ENCODE assay signal across 16 cellular contexts in genomic region chr20:59035381-59035780, GRCh38. TPM values are rescaled to one million over a fixed set of nuclear protein-coding genes. Genes with fewer than 3 reads are reported as not detected.
DNase-seq lines count a peak whose midpoint lies in the region; ATAC-seq and TF ChIP-seq lines count a peak whose summit lies in the region.
"Had no signal": no experiment of that assay in that cellular context is flagged by ENCODE, and none has a peak within 500 bp of the region (broad histone marks: within the 10 kb centered on the region; RNA-seq: fewer than 3 reads in every experiment).

No MANE protein-coding gene starts in this region.

- H3K4me3 ChIP-seq in PC-9 = no peak overlapping the region

- TF ChIP-seq CTCF in PC-9 (conservative IDR thresholded peaks at IDR 0.05) = no peak

- BruUV-seq in PC-9 (replicated peaks; lab: Mats Ljungman, UMichigan) = no TSS peak

- no peaks in the 10 kb centered on the region for H3K9me3 Mint-ChIP-seq in activated naive CD4-positive, alpha-beta T cell treated with anti-CD3 and anti-CD28 coated beads for 36 hours
- no peaks in the 10 kb centered on the region for H3K9me3 Mint-ChIP-seq in activated naive CD8-positive, alpha-beta T cell treated with anti-CD3 and anti-CD28 coated beads for 36 hours
- H3K9me3 Mint-ChIP-seq in stimulated activated effector memory CD8-positive, alpha-beta T cell treated with anti-CD3 and anti-CD28 coated beads, Interleukin-12 subunit alpha, Interleukin-12 subunit beta, amount 100 ng/mL, for 72 hours = no peaks in the 10 kb centered on the region
- H3K9me3 Mint-ChIP-seq: CD8-positive, alpha-beta memory T cell; IgD-negative memory B cell had no signal

- H3K9me3 ChIP-seq in PC-9 (ENCODE audit: insufficient read depth, low read depth) = no peaks in the 10 kb centered on the region

- peaks cover 67% of the 10 kb centered on the region for H3K4me1 Mint-ChIP-seq in activated naive CD4-positive, alpha-beta T cell treated with anti-CD3 and anti-CD28 coated beads for 36 hours (ENCODE audit: low read depth)
- peaks cover 51% of the 10 kb centered on the region for H3K4me1 Mint-ChIP-seq in activated naive CD8-positive, alpha-beta T cell treated with anti-CD3 and anti-CD28 coated beads for 36 hours
- H3K4me1 Mint-ChIP-seq in stimulated activated effector memory CD8-positive, alpha-beta T cell treated with anti-CD3 and anti-CD28 coated beads, Interleukin-12 subunit alpha, Interleukin-12 subunit beta, amount 100 ng/mL, for 72 hours = peaks cover 47% of the 10 kb centered on the region

- H3K79me2 ChIP-seq in PC-9 (ENCODE audit: low read depth) = peaks cover 72% of the 10 kb centered on the region

- no peak for DNase-seq in activated naive CD4-positive, alpha-beta T cell treated with anti-CD3 and anti-CD28 coated beads for 36 hours
- no peak for DNase-seq in activated naive CD4-positive, alpha-beta T cell treated with Interleukin-2 at 50 U/mL for 16 hours
- no peak for DNase-seq in PC-9
- no peak for DNase-seq in activated naive CD8-positive, alpha-beta T cell treated with anti-CD3 and anti-CD28 coated beads for 36 hours
- DNase-seq in stimulated activated effector memory CD8-positive, alpha-beta T cell treated with anti-CD3 and anti-CD28 coated beads, Interleukin-12 subunit alpha, Interleukin-12 subunit beta, amount 100 ng/mL, for 72 hours (ENCODE audit: low spot score in 2 of 2) = peak in 1 of 2 donors; percentile 42
- no peak for DNase-seq in activated CD4-positive, CD25-positive, alpha-beta regulatory T cell (lab: John Stamatoyannopoulos, UW)
- DNase-seq: CD8-positive, alpha-beta memory T cell; GF-D8; HCEC 1CT; NCI-H1930; NCI-H2171; NCI-H510A had no signal

- H4K20me1 ChIP-seq in PC-9 (ENCODE audit: insufficient read depth) = peaks cover 47% of the 10 kb centered on the region

- POLR2A ChIA-PET in PC-9 (lab: Charles Lee; ENCODE audit: unreplicated experiment) = no interaction called here

- H3K9me2 ChIP-seq in PC-9 (ENCODE audit: insufficient read depth) = no peaks in the 10 kb centered on the region

- H3K4me2 ChIP-seq in PC-9 = no peak overlapping the region

- H3K36me3 ChIP-seq in PC-9 (ENCODE audit: low read depth) = peaks cover 55% of the 10 kb centered on the region

- peak overlapping the region; percentile 19; the same call in 1 of the 2 replicates for H3K27ac ChIP-seq in PC-9

- no peak for ATAC-seq in stimulated activated effector memory CD8-positive, alpha-beta T cell treated with anti-CD3 and anti-CD28 coated beads, Interleukin-12 subunit alpha, Interleukin-12 subunit beta, amount 100 ng/mL, for 72 hours
- no peak for ATAC-seq in GM21737 (IDR thresholded peaks at IDR 0.05; ENCODE audit: unreplicated experiment)

- H3K27ac Mint-ChIP-seq in activated naive CD4-positive, alpha-beta T cell treated with anti-CD3 and anti-CD28 coated beads for 36 hours = peak overlapping the region; percentile 67
- peak overlapping the region; percentile 5 for H3K27ac Mint-ChIP-seq in activated naive CD8-positive, alpha-beta T cell treated with anti-CD3 and anti-CD28 coated beads for 36 hours
- H3K27ac Mint-ChIP-seq in stimulated activated effector memory CD8-positive, alpha-beta T cell treated with anti-CD3 and anti-CD28 coated beads, Interleukin-12 subunit alpha, Interleukin-12 subunit beta, amount 100 ng/mL, for 72 hours = peak overlapping the region; percentile 16
- H3K27ac Mint-ChIP-seq: B cell had no signal

- CTCF ChIA-PET in activated naive CD4-positive, alpha-beta T cell treated with anti-CD3 and anti-CD28 coated beads for 36 hours (lab: Charles Lee) = no interaction called here
- CTCF ChIA-PET in PC-9 (lab: Charles Lee) = no interaction called here

- peaks cover 48% of the 10 kb centered on the region for H3K36me3 Mint-ChIP-seq in activated naive CD4-positive, alpha-beta T cell treated with anti-CD3 and anti-CD28 coated beads for 36 hours (ENCODE audit: low read depth)
- H3K36me3 Mint-ChIP-seq in activated naive CD8-positive, alpha-beta T cell treated with anti-CD3 and anti-CD28 coated beads for 36 hours = peaks cover 57% of the 10 kb centered on the region
- peaks cover 92% of the 10 kb centered on the region for H3K36me3 Mint-ChIP-seq in stimulated activated effector memory CD8-positive, alpha-beta T cell treated with anti-CD3 and anti-CD28 coated beads, Interleukin-12 subunit alpha, Interleukin-12 subunit beta, amount 100 ng/mL, for 72 hours

- peaks cover 48% of the 10 kb centered on the region for H3K4me1 ChIP-seq in PC-9 (replicated peaks; ENCODE audit: insufficient read depth)

- no peak overlapping the region for H3K4me3 Mint-ChIP-seq in activated naive CD4-positive, alpha-beta T cell treated with anti-CD3 and anti-CD28 coated beads for 36 hours
- H3K4me3 Mint-ChIP-seq in activated naive CD8-positive, alpha-beta T cell treated with anti-CD3 and anti-CD28 coated beads for 36 hours = no peak overlapping the region
- no peak overlapping the region for H3K4me3 Mint-ChIP-seq in stimulated activated effector memory CD8-positive, alpha-beta T cell treated with anti-CD3 and anti-CD28 coated beads, Interleukin-12 subunit alpha, Interleukin-12 subunit beta, amount 100 ng/mL, for 72 hours
- H3K4me3 Mint-ChIP-seq: B cell had no signal

- H3K27me3 Mint-ChIP-seq in activated naive CD4-positive, alpha-beta T cell treated with anti-CD3 and anti-CD28 coated beads for 36 hours (ENCODE audit: low read depth) = no peaks in the 10 kb centered on the region
- H3K27me3 Mint-ChIP-seq in activated naive CD8-positive, alpha-beta T cell treated with anti-CD3 and anti-CD28 coated beads for 36 hours = no peaks in the 10 kb centered on the region
- H3K27me3 Mint-ChIP-seq: B cell, IgD-negative memory B cell had no signal

- no peaks in the 10 kb centered on the region for H3K27me3 ChIP-seq in PC-9 (ENCODE audit: insufficient read depth, low read depth)

- peaks cover 61% of the 10 kb centered on the region for H3F3A ChIP-seq in PC-9 (ENCODE audit: insufficient read depth, low read depth)

- H2AFZ ChIP-seq in PC-9 = no peak overlapping the region

- intact Hi-C loops in activated naive CD4-positive, alpha-beta T cell treated with anti-CD3 and anti-CD28 coated beads for 36 hours (cut with micrococcal nuclease) = loop anchor here (10.0 kb wide), 2 partner anchors 641 to 731 kb away; partner anchors contain the start of gene RAB22A
- intact Hi-C loops in PC-9 (cut with micrococcal nuclease; ENCODE audit: unreplicated experiment) = no loop called here

RNA-seq across cellular contexts. Expression of gene ATP5F1E, which starts 3.2 kb away (rescaled TPM):
- 10 to 100 TPM; 74.5 to 86.3 TPM for total RNA-seq in activated naive CD4-positive, alpha-beta T cell treated with anti-CD3 and anti-CD28 coated beads for 36 hours
- total RNA-seq in PC-9 (2021) = 76.3 and 84.8 TPM in 2 replicates
- 10 to 100 TPM; 83.0 to 84.4 TPM for total RNA-seq in activated naive CD8-positive, alpha-beta T cell treated with anti-CD3 and anti-CD28 coated beads for 36 hours

RNA-seq across cellular contexts. Expression of gene PRELID3B, which starts 7.2 kb away (rescaled TPM):
- 100 to 1,000 TPM; 170 to 180 TPM for total RNA-seq in activated naive CD4-positive, alpha-beta T cell treated with anti-CD3 and anti-CD28 coated beads for 36 hours
- 106 and 137 TPM in 2 replicates for total RNA-seq in PC-9 (2021)
- total RNA-seq in activated naive CD8-positive, alpha-beta T cell treated with anti-CD3 and anti-CD28 coated beads for 36 hours = 100 to 1,000 TPM; 131 to 143 TPM

RNA-seq across cellular contexts. Expression of gene TUBB1, which starts 16.2 kb away (rescaled TPM):
- not detected for total RNA-seq in activated naive CD4-positive, alpha-beta T cell treated with anti-CD3 and anti-CD28 coated beads for 36 hours
- total RNA-seq in PC-9 (2021) = 0.18 and 0.35 TPM in 2 replicates
- total RNA-seq in activated naive CD8-positive, alpha-beta T cell treated with anti-CD3 and anti-CD28 coated beads for 36 hours = not detected
- total RNA-seq: CD8-positive, alpha-beta memory T cell; HT1080 had no signal

RNA-seq across cellular contexts. Expression of gene CTSZ, which starts 28.3 kb away (rescaled TPM):
- total RNA-seq in activated naive CD4-positive, alpha-beta T cell treated with anti-CD3 and anti-CD28 coated beads for 36 hours = 10 to 100 TPM; 17.3 to 17.9 TPM
- total RNA-seq in PC-9 (2021) = 184 and 194 TPM in 2 replicates
- total RNA-seq in activated naive CD8-positive, alpha-beta T cell treated with anti-CD3 and anti-CD28 coated beads for 36 hours = 10 to 100 TPM; 24.6 to 25.4 TPM

RNA-seq across cellular contexts. Expression of gene NELFCD, which starts 54.3 kb away (rescaled TPM):
- total RNA-seq in activated naive CD4-positive, alpha-beta T cell treated with anti-CD3 and anti-CD28 coated beads for 36 hours = 100 to 1,000 TPM; 102 to 103 TPM
- total RNA-seq in PC-9 (2021) = 122 and 130 TPM in 2 replicates
- 10 to 100 TPM; 84.1 to 91.2 TPM for total RNA-seq in activated naive CD8-positive, alpha-beta T cell treated with anti-CD3 and anti-CD28 coated beads for 36 hours

Comparison
In these comparisons a context has a peak if more than half of its experiments do, and no peak if none do; other contexts are left out.
1. H3K27ac Mint-ChIP-seq: peak in every context shown above with its lines; median percentile 67 in activated naive CD4-positive, alpha-beta T cell treated with anti-CD3 and anti-CD28 coated beads for 36 hours; 16 in stimulated activated effector memory CD8-positive, alpha-beta T cell treated with anti-CD3 and anti-CD28 coated beads, Interleukin-12 subunit alpha, Interleukin-12 subunit beta, amount 100 ng/mL, for 72 hours; 5 in activated naive CD8-positive, alpha-beta T cell treated with anti-CD3 and anti-CD28 coated beads for 36 hours.